Comparison of ENCODE assay signal across 8 cellular contexts in the genomic region with DNA sequence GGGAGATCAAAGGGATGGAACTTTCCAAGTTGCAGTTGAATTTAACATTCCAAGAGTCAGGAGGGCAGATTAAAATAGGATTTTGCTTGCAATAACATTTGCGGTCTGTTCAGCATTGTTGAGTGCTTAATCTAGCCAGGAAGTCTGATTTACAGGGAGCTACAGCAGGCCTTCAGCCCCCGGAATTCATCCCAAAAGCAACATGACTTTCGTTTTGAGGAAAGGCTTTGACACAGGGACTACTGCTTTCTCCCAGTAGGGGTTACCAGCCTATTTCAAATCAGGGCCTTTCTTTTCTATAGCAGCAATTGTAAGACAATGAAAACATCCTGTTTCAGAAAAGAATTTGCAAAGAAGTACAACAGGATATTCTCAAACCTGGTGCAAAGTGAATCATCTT.
DNase-seq lines count a peak whose midpoint lies in the region; TF ChIP-seq lines count a peak whose summit lies in the region.

No MANE protein-coding gene starts in this region.

- H3K27me3 Mint-ChIP-seq in nephron progenitor cell (ENCODE audit: low read depth, poor library complexity), result peaks cover 11% of the 10 kb centered on the region

- TF ChIP-seq CTCF in astrocyte of the spinal cord (IDR thresholded peaks at IDR 0.05; ENCODE audit: low read depth, low read length) (peak; percentile 63), nephron progenitor cell (IDR thresholded peaks at IDR 0.05) (no peak)

- peak overlapping the region in 19 of 21 experiments; percentile 27 to 90 (median 64) for H3K27ac ChIP-seq in skin epidermis

- in situ Hi-C loops in astrocyte of the spinal cord (cut with HindIII; ENCODE audit: low sequenced_read_pairs), result no loop called here

- no peak overlapping the region for H3K4me3 Mint-ChIP-seq in nephron progenitor cell

- H3K4me3 ChIP-seq in astrocyte of the spinal cord (ENCODE audit: low read depth, low read length) (no peak overlapping the region), skin epidermis (no peak overlapping the region)

- H3K36me3 Mint-ChIP-seq in nephron progenitor cell (ENCODE audit: low read depth), result no peaks in the 10 kb centered on the region

- H3K27ac Mint-ChIP-seq in nephron progenitor cell, result no peak overlapping the region

- H3K4me1 Mint-ChIP-seq in nephron progenitor cell, result peaks cover 43% of the 10 kb centered on the region

- peaks cover 10% of the 10 kb centered on the region for H3K9me3 Mint-ChIP-seq in nephron progenitor cell

- DNase-seq in H4 (ENCODE audit: low spot score) (peak; percentile 88), astrocyte of the spinal cord (ENCODE audit: low read depth, low spot score) (peak; percentile 98), iPS DF 4.7 (ENCODE audit: extremely low read depth, low spot score) (peak; percentile 68), nephron progenitor cell (no peak), KG1 (lab: John Stamatoyannopoulos, UW) (no peak), NCI-H345 treated with DMSO at 0.1 percent for 48 hours (lab: John Stamatoyannopoulos, UW; ENCODE audit: unreplicated experiment) (no peak), NCI-H69 (lab: John Stamatoyannopoulos, UW) (no peak)

Comparison
In these comparisons a context has a peak if more than half of its experiments do, and no peak if none do; other contexts are left out.
1. DNase-seq: peak in H4 (single experiment), astrocyte of the spinal cord (single experiment) and iPS DF 4.7 (single experiment); none in nephron progenitor cell (single experiment), KG1 (single experiment), NCI-H345 treated with DMSO at 0.1 percent for 48 hours (single experiment) and NCI-H69 (single experiment).